16 cellular contexts compared by ENCODE assay signal in the genomic region with DNA sequence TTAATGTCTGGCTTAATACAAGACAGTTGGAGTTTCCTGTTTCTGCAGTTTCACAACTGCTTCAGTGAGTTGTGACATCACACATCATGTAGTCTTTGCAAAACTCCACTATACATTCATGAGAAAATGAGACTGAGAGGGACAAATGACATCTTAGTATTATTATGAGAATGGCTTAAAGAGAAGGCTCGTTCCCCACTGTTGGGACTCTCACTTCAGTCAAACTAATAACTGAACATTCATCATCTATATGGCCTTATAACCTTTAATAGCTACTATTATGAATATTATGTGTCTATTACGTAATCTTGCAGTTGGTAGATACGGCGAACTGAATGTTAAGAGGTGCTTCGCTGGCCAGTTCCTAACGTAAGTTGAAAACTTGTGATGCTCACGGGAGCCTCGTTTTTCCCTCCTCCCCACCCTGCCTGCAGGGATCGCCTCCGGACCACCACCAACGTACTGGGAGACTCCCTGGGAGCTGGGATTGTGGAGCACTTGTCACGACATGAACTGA.
DNase-seq lines count a peak whose midpoint lies in the region; ATAC-seq and TF ChIP-seq lines count a peak whose summit lies in the region.
"Had no signal": no experiment of that assay in that cellular context is flagged by ENCODE, and none has a peak within 500 bp of the region (broad histone marks: within the 10 kb centered on the region; RNA-seq: fewer than 3 reads in every experiment).

No MANE protein-coding gene starts in this region.

- peak overlapping the region; percentile 40 to 49 for H3K4me3 ChIP-seq in neutrophil (ENCODE audit: low read depth in 1 of 2, low read length in 1 of 2)
- H3K4me3 ChIP-seq: gastrocnemius medialis, right lobe of liver, suprapubic skin had no signal

- peak overlapping the region; percentile 84 for H3K27ac ChIP-seq in neutrophil
- H3K27ac ChIP-seq: gastrocnemius medialis, right lobe of liver, suprapubic skin had no signal

- peak; percentile 90 for DNase-seq in SIG-M5 treated with dmso at 0.1 percent for 504 hours (lab: John Stamatoyannopoulos, UW; ENCODE audit: unreplicated experiment)
- DNase-seq in NCI-H446 treated with DMSO at 0.1 percent for 48 hours (lab: John Stamatoyannopoulos, UW), result no peak
- DNase-seq in medulla oblongata (ENCODE audit: extremely low spot score), result no peak
- DNase-seq in omental fat pad (ENCODE audit: low spot score), result no peak
- no peak for DNase-seq in KG1 (lab: John Stamatoyannopoulos, UW)
- DNase-seq: activated naive CD8-positive, alpha-beta T cell treated with anti-CD3 and anti-CD28 coated beads for 36 hours; gastrocnemius medialis; islet precursor cell; NCI-H1417; NCI-H774; right lobe of liver; SHP77 had no signal

- H3K27me3 ChIP-seq in neutrophil, result no peaks in the 10 kb centered on the region
- H3K27me3 ChIP-seq: gastrocnemius medialis, right lobe of liver, suprapubic skin had no signal

- no peaks in the 10 kb centered on the region for H3K9me3 ChIP-seq in neutrophil
- H3K9me3 ChIP-seq: gastrocnemius medialis, right lobe of liver, suprapubic skin had no signal

- H3K4me1 ChIP-seq in neutrophil (ENCODE audit: control insufficient read depth in 1 of 2, insufficient read depth in 1 of 2, low read depth in 1 of 2, low read length in 1 of 2), result peaks cover 45 to 48% of the 10 kb centered on the region in 2 experiments

- TF ChIP-seq CTCF in neutrophil (IDR thresholded peaks at IDR 0.05) (no peak), omental fat pad (IDR thresholded peaks at IDR 0.05) (no peak)

- no peaks in the 10 kb centered on the region for H3K36me3 ChIP-seq in neutrophil
- H3K36me3 ChIP-seq: gastrocnemius medialis, right lobe of liver, suprapubic skin had no signal

- ATAC-seq in GM18517 (IDR thresholded peaks at IDR 0.05; ENCODE audit: unreplicated experiment), result peak; percentile 50
- ATAC-seq in HG03196 (IDR thresholded peaks at IDR 0.05; ENCODE audit: unreplicated experiment), result peak; percentile 42
- ATAC-seq in omental fat pad (ENCODE audit: low FRiP score), result no peak
- ATAC-seq: gastrocnemius medialis had no signal
